Comparison of ENCODE assay signal across 21 cellular contexts in the genomic region with DNA sequence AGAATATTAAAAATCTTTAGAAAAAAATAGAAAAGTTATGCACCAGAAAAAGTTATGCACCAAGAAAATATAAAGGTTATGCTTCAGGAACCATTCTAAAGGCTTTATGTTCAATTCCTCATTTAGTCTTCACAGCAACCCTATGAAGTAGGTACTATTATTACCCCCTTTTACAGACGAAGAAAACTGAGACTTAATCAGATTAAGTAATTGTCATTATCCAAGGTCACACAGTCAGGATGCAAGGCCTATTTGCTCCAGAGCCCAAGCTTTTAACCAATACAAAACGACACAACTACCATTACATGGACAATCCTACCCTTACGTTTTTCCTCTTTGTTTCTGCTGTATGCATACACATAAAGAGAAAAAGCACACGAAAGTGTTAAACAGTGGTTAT.
"Had no signal": no experiment of that assay in that cellular context is flagged by ENCODE, and none has a peak within 500 bp of the region (broad histone marks: within the 10 kb centered on the region; RNA-seq: fewer than 3 reads in every experiment).

No MANE protein-coding gene starts in this region.

- H3K27ac ChIP-seq: ascending aorta, breast epithelium, esophagus squamous epithelium, lower lobe of right lung had no signal

- H3K27ac Mint-ChIP-seq: activated CD8-positive, alpha-beta T cell treated with anti-CD3 and anti-CD28 coated beads, Interleukin-2, amount 10 ng/mL, durations not matched to agents 7 days and 5 days; mesothelial cell of epicardium had no signal

- H3K4me1 ChIP-seq: breast epithelium had no signal

- H3K9me3 Mint-ChIP-seq: activated CD4-positive, alpha-beta T cell treated with anti-CD3 and anti-CD28 coated beads, Interleukin-2, amount 10 ng/mL, durations not matched to agents 24 days and 14 days; activated T-cell treated with anti-CD3 and anti-CD28 coated beads, Interleukin-2, amount 50 U/mL, for 4 hours; mesothelial cell of epicardium; natural killer cell treated with Interleukin-12 subunit alpha and Interleukin-12 subunit beta and Interleukin-15 and Interleukin-18, amount 100 ng/mL, for 72 hours had no signal

- DNase-seq: activated CD4-positive, alpha-beta T cell treated with anti-CD3 and anti-CD28 coated beads, Interleukin-2, amount 10 ng/mL, durations not matched to agents 24 days and 14 days; activated CD8-positive, alpha-beta T cell treated with anti-CD3 and anti-CD28 coated beads, Interleukin-2, amount 10 ng/mL, durations not matched to agents 7 days and 5 days; activated effector memory CD4-positive, alpha-beta T cell treated with Interleukin-2 at 50 U/mL for 16 hours; activated naive CD4-positive, alpha-beta T cell treated with anti-CD3 and anti-CD28 coated beads, Interleukin-2, amount 50 U/mL, for 16 hours; activated T-cell treated with anti-CD3 and anti-CD28 coated beads, Interleukin-2, amount 50 U/mL, for 4 hours; effector CD8-positive, alpha-beta T cell; esophagus squamous epithelium; left colon; lower lobe of right lung; nucleus accumbens; posterior cingulate gyrus; retina; stimulated activated CD4-positive, alpha-beta T cell treated with anti-CD3 and anti-CD28 coated beads, Interleukin-1b, Interleukin-23, amount 100 ng/mL, for 48 hours; stimulated activated CD8-positive, alpha-beta memory T cell treated with anti-CD3 and anti-CD28 coated beads, Interleukin-4, amount 100 ng/mL, for 48 hours; stimulated activated naive CD4-positive, alpha-beta T cell; thyroid gland had no signal

- H3K27me3 ChIP-seq: ascending aorta, breast epithelium, esophagus squamous epithelium, thyroid gland had no signal

- H3K4me3 Mint-ChIP-seq: activated CD4-positive, alpha-beta T cell treated with anti-CD3 and anti-CD28 coated beads, Interleukin-2, amount 10 ng/mL, durations not matched to agents 24 days and 14 days; activated CD8-positive, alpha-beta T cell treated with anti-CD3 and anti-CD28 coated beads, Interleukin-2, amount 10 ng/mL, durations not matched to agents 7 days and 5 days; activated T-cell treated with anti-CD3 and anti-CD28 coated beads, Interleukin-2, amount 50 U/mL, for 4 hours; mesothelial cell of epicardium; natural killer cell treated with Interleukin-12 subunit alpha and Interleukin-12 subunit beta and Interleukin-15 and Interleukin-18, amount 100 ng/mL, for 72 hours had no signal

- H3K4me3 ChIP-seq: ascending aorta, breast epithelium, esophagus squamous epithelium, lower lobe of right lung, thyroid gland had no signal

- H3K36me3 ChIP-seq: ascending aorta, breast epithelium, esophagus squamous epithelium, lower lobe of right lung, thyroid gland had no signal

- ATAC-seq: activated CD8-positive, alpha-beta T cell treated with anti-CD3 and anti-CD28 coated beads, Interleukin-2, amount 10 ng/mL, durations not matched to agents 7 days and 5 days; activated T-cell treated with anti-CD3 and anti-CD28 coated beads, Interleukin-2, amount 50 U/mL, for 4 hours; left colon; lower lobe of right lung; natural killer cell treated with Interleukin-12 subunit alpha and Interleukin-12 subunit beta and Interleukin-15 and Interleukin-18, amount 100 ng/mL, for 72 hours had no signal

- H3K9me3 ChIP-seq: ascending aorta, breast epithelium, esophagus squamous epithelium, lower lobe of right lung, thyroid gland had no signal

- FAIRE-seq: islet of Langerhans had no signal

- H3K27me3 Mint-ChIP-seq: activated CD4-positive, alpha-beta T cell treated with anti-CD3 and anti-CD28 coated beads, Interleukin-2, amount 10 ng/mL, durations not matched to agents 24 days and 14 days; natural killer cell treated with Interleukin-12 subunit alpha and Interleukin-12 subunit beta and Interleukin-15 and Interleukin-18, amount 100 ng/mL, for 72 hours had no signal

- H3K36me3 Mint-ChIP-seq: mesothelial cell of epicardium; natural killer cell treated with Interleukin-12 subunit alpha and Interleukin-12 subunit beta and Interleukin-15 and Interleukin-18, amount 100 ng/mL, for 72 hours had no signal
